ENCODE assay signal across 1 cellular context in the genomic region with DNA sequence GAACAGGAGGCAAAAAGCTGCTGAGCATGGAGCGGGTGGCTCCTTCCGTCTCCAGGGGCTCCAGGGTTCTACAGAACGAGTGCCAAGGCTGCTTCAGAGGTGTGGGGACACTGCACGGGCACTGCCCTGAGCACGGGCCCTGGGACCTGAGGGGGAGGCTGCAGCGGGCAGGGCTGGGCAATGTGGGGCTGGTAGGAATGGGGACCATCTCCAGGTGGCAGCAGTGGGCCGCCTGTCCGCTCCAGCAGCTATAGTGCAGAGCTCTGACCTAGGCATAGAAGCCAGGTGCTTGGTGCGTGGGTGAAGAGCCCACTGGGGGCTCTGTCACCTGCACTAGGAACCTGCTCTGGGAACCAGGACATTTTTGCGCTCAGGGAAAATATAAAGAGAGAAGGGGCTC.
TF ChIP-seq lines count a peak whose summit lies in the region.

No MANE protein-coding gene starts in this region.

TF ChIP-seq in GM23338, 12 proteins besides CTCF, POLR2A, EP300 and RAD21 (continued from another document):
- TF ChIP-seq, protein P1, sequence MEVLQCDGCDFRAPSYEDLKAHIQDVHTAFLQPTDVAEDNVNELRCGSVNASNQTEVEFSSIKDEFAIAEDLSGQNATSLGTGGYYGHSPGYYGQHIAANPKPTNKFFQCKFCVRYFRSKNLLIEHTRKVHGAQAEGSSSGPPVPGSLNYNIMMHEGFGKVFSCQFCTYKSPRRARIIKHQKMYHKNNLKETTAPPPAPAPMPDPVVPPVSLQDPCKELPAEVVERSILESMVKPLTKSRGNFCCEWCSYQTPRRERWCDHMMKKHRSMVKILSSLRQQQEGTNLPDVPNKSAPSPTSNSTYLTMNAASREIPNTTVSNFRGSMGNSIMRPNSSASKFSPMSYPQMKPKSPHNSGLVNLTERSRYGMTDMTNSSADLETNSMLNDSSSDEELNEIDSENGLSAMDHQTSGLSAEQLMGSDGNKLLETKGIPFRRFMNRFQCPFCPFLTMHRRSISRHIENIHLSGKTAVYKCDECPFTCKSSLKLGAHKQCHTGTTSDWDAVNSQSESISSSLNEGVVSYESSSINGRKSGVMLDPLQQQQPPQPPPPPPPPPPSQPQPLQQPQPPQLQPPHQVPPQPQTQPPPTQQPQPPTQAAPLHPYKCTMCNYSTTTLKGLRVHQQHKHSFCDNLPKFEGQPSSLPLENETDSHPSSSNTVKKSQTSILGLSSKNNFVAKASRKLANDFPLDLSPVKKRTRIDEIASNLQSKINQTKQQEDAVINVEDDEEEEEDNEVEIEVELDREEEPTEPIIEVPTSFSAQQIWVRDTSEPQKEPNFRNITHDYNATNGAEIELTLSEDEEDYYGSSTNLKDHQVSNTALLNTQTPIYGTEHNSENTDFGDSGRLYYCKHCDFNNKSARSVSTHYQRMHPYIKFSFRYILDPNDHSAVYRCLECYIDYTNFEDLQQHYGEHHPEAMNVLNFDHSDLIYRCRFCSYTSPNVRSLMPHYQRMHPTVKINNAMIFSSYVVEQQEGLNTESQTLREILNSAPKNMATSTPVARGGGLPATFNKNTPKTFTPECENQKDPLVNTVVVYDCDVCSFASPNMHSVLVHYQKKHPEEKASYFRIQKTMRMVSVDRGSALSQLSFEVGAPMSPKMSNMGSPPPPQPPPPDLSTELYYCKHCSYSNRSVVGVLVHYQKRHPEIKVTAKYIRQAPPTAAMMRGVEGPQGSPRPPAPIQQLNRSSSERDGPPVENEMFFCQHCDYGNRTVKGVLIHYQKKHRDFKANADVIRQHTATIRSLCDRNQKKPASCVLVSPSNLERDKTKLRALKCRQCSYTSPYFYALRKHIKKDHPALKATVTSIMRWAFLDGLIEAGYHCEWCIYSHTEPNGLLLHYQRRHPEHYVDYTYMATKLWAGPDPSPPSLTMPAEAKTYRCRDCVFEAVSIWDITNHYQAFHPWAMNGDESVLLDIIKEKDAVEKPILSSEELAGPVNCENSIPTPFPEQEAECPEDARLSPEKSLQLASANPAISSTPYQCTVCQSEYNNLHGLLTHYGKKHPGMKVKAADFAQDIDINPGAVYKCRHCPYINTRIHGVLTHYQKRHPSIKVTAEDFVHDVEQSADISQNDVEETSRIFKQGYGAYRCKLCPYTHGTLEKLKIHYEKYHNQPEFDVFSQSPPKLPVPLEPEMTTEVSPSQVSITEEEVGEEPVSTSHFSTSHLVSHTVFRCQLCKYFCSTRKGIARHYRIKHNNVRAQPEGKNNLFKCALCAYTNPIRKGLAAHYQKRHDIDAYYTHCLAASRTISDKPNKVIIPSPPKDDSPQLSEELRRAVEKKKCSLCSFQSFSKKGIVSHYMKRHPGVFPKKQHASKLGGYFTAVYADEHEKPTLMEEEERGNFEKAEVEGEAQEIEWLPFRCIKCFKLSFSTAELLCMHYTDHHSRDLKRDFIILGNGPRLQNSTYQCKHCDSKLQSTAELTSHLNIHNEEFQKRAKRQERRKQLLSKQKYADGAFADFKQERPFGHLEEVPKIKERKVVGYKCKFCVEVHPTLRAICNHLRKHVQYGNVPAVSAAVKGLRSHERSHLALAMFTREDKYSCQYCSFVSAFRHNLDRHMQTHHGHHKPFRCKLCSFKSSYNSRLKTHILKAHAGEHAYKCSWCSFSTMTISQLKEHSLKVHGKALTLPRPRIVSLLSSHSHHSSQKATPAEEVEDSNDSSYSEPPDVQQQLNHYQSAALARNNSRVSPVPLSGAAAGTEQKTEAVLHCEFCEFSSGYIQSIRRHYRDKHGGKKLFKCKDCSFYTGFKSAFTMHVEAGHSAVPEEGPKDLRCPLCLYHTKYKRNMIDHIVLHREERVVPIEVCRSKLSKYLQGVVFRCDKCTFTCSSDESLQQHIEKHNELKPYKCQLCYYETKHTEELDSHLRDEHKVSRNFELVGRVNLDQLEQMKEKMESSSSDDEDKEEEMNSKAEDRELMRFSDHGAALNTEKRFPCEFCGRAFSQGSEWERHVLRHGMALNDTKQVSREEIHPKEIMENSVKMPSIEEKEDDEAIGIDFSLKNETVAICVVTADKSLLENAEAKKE (CRISPR knock-in tag; IDR thresholded peaks at IDR 0.05), result no peak
- TF ChIP-seq STAT1 (IDR thresholded peaks at IDR 0.05; ENCODE audit: unreplicated experiment), result no peak
- no peak for TF ChIP-seq JUNB (IDR thresholded peaks at IDR 0.05; ENCODE audit: unreplicated experiment)
- no peak for TF ChIP-seq NANOG (IDR thresholded peaks at IDR 0.05; ENCODE audit: borderline replicate concordance)
- TF ChIP-seq EZH2 (IDR thresholded peaks at IDR 0.05; ENCODE audit: low read depth, unreplicated experiment), result no peak
- TF ChIP-seq, protein P2, sequence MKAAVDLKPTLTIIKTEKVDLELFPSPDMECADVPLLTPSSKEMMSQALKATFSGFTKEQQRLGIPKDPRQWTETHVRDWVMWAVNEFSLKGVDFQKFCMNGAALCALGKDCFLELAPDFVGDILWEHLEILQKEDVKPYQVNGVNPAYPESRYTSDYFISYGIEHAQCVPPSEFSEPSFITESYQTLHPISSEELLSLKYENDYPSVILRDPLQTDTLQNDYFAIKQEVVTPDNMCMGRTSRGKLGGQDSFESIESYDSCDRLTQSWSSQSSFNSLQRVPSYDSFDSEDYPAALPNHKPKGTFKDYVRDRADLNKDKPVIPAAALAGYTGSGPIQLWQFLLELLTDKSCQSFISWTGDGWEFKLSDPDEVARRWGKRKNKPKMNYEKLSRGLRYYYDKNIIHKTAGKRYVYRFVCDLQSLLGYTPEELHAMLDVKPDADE (IDR thresholded peaks at IDR 0.05), result no peak
- no peak for TF ChIP-seq ZNF114 (CRISPR knock-in tag; IDR thresholded peaks at IDR 0.05)
